1 cellular context compared by ENCODE assay signal in genomic region chrX:155056471-155056870, GRCh38.
A peak's percentile ranks its signal among the peaks of the same experiment; 100 is the strongest.
TF ChIP-seq lines count a peak whose summit lies in the region.

No MANE protein-coding gene starts in this region.

TF ChIP-seq in HepG2, 621 proteins besides CTCF, POLR2A, EP300 and RAD21:
- no peak for TF ChIP-seq GATAD1 (CRISPR knock-in tag; IDR thresholded peaks at IDR 0.05)
- no peak for TF ChIP-seq RFXAP (CRISPR knock-in tag; IDR thresholded peaks at IDR 0.05; ENCODE audit: borderline replicate concordance)
- no peak for TF ChIP-seq XBP1 (CRISPR knock-in tag; IDR thresholded peaks at IDR 0.05)
- no peak for TF ChIP-seq ZNF17 (CRISPR knock-in tag; IDR thresholded peaks at IDR 0.05)
- TF ChIP-seq SRF (IDR thresholded peaks at IDR 0.05; ENCODE audit: low read depth, low read length), result 0 out of 2 replicates have a peak, but pooled peaks have one; percentile 33
- TF ChIP-seq ZSCAN20 (CRISPR knock-in tag; IDR thresholded peaks at IDR 0.05; ENCODE audit: borderline replicate concordance), result no peak
- no peak for TF ChIP-seq LRRFIP1 (CRISPR knock-in tag; conservative IDR thresholded peaks at IDR 0.05)
